9 cellular contexts compared by ENCODE assay signal in the genomic region with DNA sequence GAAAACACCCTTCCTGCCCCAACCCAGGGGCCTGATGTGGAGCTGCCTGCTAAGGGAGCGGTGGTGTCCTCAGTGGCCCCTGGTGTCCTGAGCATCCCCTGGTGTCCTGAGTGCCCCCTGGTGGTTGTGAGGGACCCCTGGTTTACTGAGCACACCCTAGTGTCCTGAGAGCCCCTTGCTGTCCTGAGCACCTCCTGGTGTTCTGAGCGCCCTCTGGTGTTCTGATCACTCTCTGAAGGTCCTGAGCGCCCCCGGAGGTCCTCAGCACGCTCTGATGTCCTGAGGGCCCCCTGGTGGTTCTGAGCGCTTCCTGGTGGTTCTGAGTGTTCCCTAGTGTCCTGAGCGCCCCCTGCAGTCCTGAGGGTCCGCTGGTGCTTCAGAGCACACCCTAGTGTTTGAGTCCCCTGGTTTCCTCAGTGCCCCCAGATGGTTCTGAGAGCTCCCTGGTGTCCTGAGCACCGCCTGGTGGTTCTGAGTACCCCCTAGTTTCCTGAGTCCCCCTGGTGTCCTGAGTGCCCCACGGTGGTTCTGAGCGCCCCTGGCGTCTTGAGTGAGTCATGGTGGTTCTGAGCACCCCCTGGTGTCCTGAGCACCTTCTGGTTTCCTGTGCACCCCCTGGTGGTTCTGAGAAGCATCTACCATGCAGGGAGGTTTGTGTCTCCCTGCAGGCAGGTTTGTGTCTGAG.
DNase-seq lines count a peak whose midpoint lies in the region; ATAC-seq, FAIRE-seq and TF ChIP-seq lines count a peak whose summit lies in the region.
"Had no signal": no experiment of that assay in that cellular context is flagged by ENCODE, and none has a peak within 500 bp of the region (broad histone marks: within the 10 kb centered on the region; RNA-seq: fewer than 3 reads in every experiment).

No MANE protein-coding gene starts in this region.

- H3K9me3 Mint-ChIP-seq in nephron progenitor cell = peaks cover 85% of the 10 kb centered on the region

- H3K27me3 Mint-ChIP-seq in nephron progenitor cell (ENCODE audit: low read depth, poor library complexity) = no peaks in the 10 kb centered on the region
- H3K27me3 Mint-ChIP-seq: brain had no signal

- FAIRE-seq in small intestine (lab: Jason Lieb, UNC) = no peak
- no peak for FAIRE-seq in RCC 7860 (lab: Jason Lieb, UNC)

- H3K36me3 ChIP-seq in WERI-Rb-1 (no peaks in the 10 kb centered on the region), small intestine (ENCODE audit: control insufficient read depth in 2 of 2, insufficient read depth in 2 of 2, low read length in 2 of 2) (no peaks in the 10 kb centered on the region)

- peaks cover 13% of the 10 kb centered on the region for H3K27me3 ChIP-seq in WERI-Rb-1 (ENCODE audit: insufficient read depth, low read depth, severe bottlenecking)
- H3K27me3 ChIP-seq in small intestine (ENCODE audit: control insufficient read depth in 2 of 2, insufficient read depth in 2 of 2, low read length in 2 of 2) = no peaks in the 10 kb centered on the region

- DNase-seq in WERI-Rb-1 (peak; percentile 10), small intestine (peak; percentile 18), nephron progenitor cell (no peak), RCC 7860 (ENCODE audit: low spot score) (no peak), kidney glomerular epithelial cell (lab: John Stamatoyannopoulos, UW) (no peak)

- H3K27ac Mint-ChIP-seq in nephron progenitor cell = no peak overlapping the region
- H3K27ac Mint-ChIP-seq: brain had no signal

- H3K36me3 Mint-ChIP-seq in nephron progenitor cell (ENCODE audit: low read depth) = no peaks in the 10 kb centered on the region
- H3K36me3 Mint-ChIP-seq: brain had no signal

- peak; percentile 24; the same call in 1 of the 2 replicates for TF ChIP-seq CTCF in WERI-Rb-1 (IDR thresholded peaks at IDR 0.05; ENCODE audit: low read depth, low read length)
- TF ChIP-seq CTCF in nephron progenitor cell (IDR thresholded peaks at IDR 0.05) = no peak

- H3K9me3 ChIP-seq in WERI-Rb-1 (ENCODE audit: severe bottlenecking) (no peaks in the 10 kb centered on the region), small intestine (ENCODE audit: control insufficient read depth, low read depth) (no peaks in the 10 kb centered on the region)

- peak; percentile 64 for ATAC-seq in GM18520 (IDR thresholded peaks at IDR 0.05; ENCODE audit: unreplicated experiment)
- ATAC-seq in HG02885 (IDR thresholded peaks at IDR 0.05; ENCODE audit: poor library complexity, unreplicated experiment) = peak; percentile 90
- ATAC-seq in GM19452 (IDR thresholded peaks at IDR 0.05; ENCODE audit: unreplicated experiment) = no peak

- H3K27ac ChIP-seq in WERI-Rb-1 = no peak overlapping the region
- H3K27ac ChIP-seq in small intestine (ENCODE audit: low read depth in 1 of 2, low read length in 1 of 2) = no peak overlapping the region

- H3K4me1 Mint-ChIP-seq in nephron progenitor cell = no peaks in the 10 kb centered on the region
- H3K4me1 Mint-ChIP-seq: brain had no signal

- no peak overlapping the region for H3K4me3 Mint-ChIP-seq in nephron progenitor cell
- H3K4me3 Mint-ChIP-seq: brain had no signal

- no peak overlapping the region for H3K4me3 ChIP-seq in WERI-Rb-1 (ENCODE audit: low read depth, low read length)
- no peak overlapping the region for H3K4me3 ChIP-seq in small intestine (ENCODE audit: low read depth in 1 of 2, low read length in 2 of 2)

- WGBS in small intestine, 3 donors = 65 to 67% (median 67%) methylated on average over 12 of the region's 12 CpGs

- H3K4me1 ChIP-seq in small intestine (ENCODE audit: control insufficient read depth in 2 of 2, insufficient read depth in 1 of 2, low read depth in 1 of 2, low read length in 1 of 2) = no peaks in the 10 kb centered on the region

Comparison
In these comparisons a context has a peak if more than half of its experiments do, and no peak if none do; other contexts are left out.
1. DNase-seq: peak in WERI-Rb-1 (single experiment) and small intestine (single experiment); none in nephron progenitor cell (single experiment), RCC 7860 (single experiment) and kidney glomerular epithelial cell (single experiment).